In the genomic region with DNA sequence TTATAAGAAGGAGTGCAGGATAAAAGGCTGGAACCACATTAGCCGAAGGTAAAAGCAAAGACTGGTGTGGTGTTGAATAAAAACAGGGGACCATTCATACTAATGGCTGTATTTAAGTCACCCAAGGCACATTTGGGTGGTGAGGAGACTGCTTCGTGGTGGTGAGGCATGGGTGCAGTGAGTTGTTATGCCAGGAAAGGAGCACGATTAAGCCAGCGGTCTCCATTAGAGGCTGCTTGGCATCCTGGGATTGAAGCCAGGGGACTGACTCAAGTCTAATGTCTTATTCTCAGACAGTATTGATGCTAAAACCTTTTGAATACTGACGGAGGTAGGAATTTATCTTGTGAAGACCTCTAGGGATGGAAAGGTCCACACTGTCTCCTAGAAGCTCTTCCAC, we compare ENCODE assay signal across 1 cellular context.
TF ChIP-seq lines count a peak whose summit lies in the region.

No MANE protein-coding gene starts in this region.

TF ChIP-seq in HCT116, 20 proteins besides CTCF, POLR2A, EP300 and RAD21 (continued from another document):
- TF ChIP-seq, protein P1, sequence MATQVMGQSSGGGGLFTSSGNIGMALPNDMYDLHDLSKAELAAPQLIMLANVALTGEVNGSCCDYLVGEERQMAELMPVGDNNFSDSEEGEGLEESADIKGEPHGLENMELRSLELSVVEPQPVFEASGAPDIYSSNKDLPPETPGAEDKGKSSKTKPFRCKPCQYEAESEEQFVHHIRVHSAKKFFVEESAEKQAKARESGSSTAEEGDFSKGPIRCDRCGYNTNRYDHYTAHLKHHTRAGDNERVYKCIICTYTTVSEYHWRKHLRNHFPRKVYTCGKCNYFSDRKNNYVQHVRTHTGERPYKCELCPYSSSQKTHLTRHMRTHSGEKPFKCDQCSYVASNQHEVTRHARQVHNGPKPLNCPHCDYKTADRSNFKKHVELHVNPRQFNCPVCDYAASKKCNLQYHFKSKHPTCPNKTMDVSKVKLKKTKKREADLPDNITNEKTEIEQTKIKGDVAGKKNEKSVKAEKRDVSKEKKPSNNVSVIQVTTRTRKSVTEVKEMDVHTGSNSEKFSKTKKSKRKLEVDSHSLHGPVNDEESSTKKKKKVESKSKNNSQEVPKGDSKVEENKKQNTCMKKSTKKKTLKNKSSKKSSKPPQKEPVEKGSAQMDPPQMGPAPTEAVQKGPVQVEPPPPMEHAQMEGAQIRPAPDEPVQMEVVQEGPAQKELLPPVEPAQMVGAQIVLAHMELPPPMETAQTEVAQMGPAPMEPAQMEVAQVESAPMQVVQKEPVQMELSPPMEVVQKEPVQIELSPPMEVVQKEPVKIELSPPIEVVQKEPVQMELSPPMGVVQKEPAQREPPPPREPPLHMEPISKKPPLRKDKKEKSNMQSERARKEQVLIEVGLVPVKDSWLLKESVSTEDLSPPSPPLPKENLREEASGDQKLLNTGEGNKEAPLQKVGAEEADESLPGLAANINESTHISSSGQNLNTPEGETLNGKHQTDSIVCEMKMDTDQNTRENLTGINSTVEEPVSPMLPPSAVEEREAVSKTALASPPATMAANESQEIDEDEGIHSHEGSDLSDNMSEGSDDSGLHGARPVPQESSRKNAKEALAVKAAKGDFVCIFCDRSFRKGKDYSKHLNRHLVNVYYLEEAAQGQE (IDR thresholded peaks at IDR 0.05; ENCODE audit: low read depth): no peak
- TF ChIP-seq SP1 (IDR thresholded peaks at IDR 0.05; ENCODE audit: low read depth) (no peak), EZH2 (IDR thresholded peaks at IDR 0.05) (no peak), SRF (IDR thresholded peaks at IDR 0.05; ENCODE audit: low read depth) (no peak)
- TF ChIP-seq, protein P2, sequence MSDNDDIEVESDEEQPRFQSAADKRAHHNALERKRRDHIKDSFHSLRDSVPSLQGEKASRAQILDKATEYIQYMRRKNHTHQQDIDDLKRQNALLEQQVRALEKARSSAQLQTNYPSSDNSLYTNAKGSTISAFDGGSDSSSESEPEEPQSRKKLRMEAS (IDR thresholded peaks at IDR 0.05): no peak
